Comparison of ENCODE assay signal across 23 cellular contexts in the genomic region with DNA sequence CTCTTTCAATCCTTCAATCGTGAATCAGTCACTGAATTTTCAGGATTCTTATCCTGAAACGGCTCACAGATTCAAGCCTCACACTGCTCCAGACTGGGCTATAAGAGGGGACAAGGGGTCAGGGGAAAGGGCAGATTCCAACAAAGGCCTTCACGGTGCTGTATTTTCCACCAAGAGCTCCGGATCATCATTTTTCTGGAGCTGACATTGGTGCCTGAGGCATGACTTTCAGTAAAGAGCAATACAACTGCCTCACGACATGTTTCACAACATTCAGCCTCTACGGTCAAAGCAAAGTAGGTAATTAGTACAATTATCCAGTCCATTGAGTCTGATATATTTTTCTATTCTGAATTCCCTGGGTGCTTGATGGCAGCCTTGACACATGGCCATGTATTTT.
"Had no signal": no experiment of that assay in that cellular context is flagged by ENCODE, and none has a peak within 500 bp of the region (broad histone marks: within the 10 kb centered on the region; RNA-seq: fewer than 3 reads in every experiment).

No MANE protein-coding gene starts in this region.

- H3K4me3 Mint-ChIP-seq: activated CD8-positive, alpha-beta T cell treated with anti-CD3 and anti-CD28 coated beads for 36 hours; activated naive CD4-positive, alpha-beta T cell treated with anti-CD3 and anti-CD28 coated beads, Interleukin-2, amount 10 ng/mL, durations not matched to agents 7 days and 5 days; activated naive CD8-positive, alpha-beta T cell treated with anti-CD3 and anti-CD28 coated beads for 36 hours; activated T-cell treated with anti-CD3 and anti-CD28 coated beads, Interleukin-2, amount 50 U/mL, for 72 hours; IgD-negative memory B cell; T-helper 1 cell treated with Interleukin-12 subunit alpha and Interleukin-12 subunit beta and Interleukin-4 antibody, amounts not matched to agents 30 μg/mL and 1 μg/mL, for 36 hours had no signal

- H3K27me3 ChIP-seq: brain microvascular endothelial cell, cardiac muscle cell, Peyer's patch had no signal

- DNase-seq: activated CD4-positive, alpha-beta T cell treated with anti-CD3 and anti-CD28 coated beads for 4 hours; activated CD8-positive, alpha-beta memory T cell treated with anti-CD3 and anti-CD28 coated beads, Interleukin-2, amount 50 U/mL, for 4 hours; activated CD8-positive, alpha-beta T cell treated with anti-CD3 and anti-CD28 coated beads for 36 hours; activated gamma-delta T cell treated with Interleukin-2 at 50 U/mL for 16 hours; activated naive CD4-positive, alpha-beta T cell treated with anti-CD3 and anti-CD28 coated beads, Interleukin-2, amount 10 ng/mL, durations not matched to agents 7 days and 5 days; activated naive CD8-positive, alpha-beta T cell treated with anti-CD3 and anti-CD28 coated beads for 36 hours; activated T-cell treated with anti-CD3 and anti-CD28 coated beads, Interleukin-2, amount 50 U/mL, for 72 hours; brain microvascular endothelial cell; KG1; NCI-H1048; NCI-H1694; NCI-H2029; NCI-H2107; NCI-H345; NCI-H510A treated with DMSO at 0.1 percent for 48 hours; NCI-H748 treated with DMSO at 0.1 percent for 48 hours; Peyer's patch; SHP77 had no signal

- H3K4me1 ChIP-seq: Peyer's patch had no signal

- H3K36me3 Mint-ChIP-seq: activated naive CD4-positive, alpha-beta T cell treated with anti-CD3 and anti-CD28 coated beads, Interleukin-2, amount 10 ng/mL, durations not matched to agents 7 days and 5 days; activated naive CD8-positive, alpha-beta T cell treated with anti-CD3 and anti-CD28 coated beads for 36 hours; IgD-negative memory B cell had no signal

- H3K4me3 ChIP-seq: cardiac muscle cell, Peyer's patch had no signal

- H3K9me3 ChIP-seq: Peyer's patch had no signal

- H3K9me3 Mint-ChIP-seq: activated CD8-positive, alpha-beta T cell treated with anti-CD3 and anti-CD28 coated beads for 36 hours; activated naive CD4-positive, alpha-beta T cell treated with anti-CD3 and anti-CD28 coated beads, Interleukin-2, amount 10 ng/mL, durations not matched to agents 7 days and 5 days; activated naive CD8-positive, alpha-beta T cell treated with anti-CD3 and anti-CD28 coated beads for 36 hours; activated T-cell treated with anti-CD3 and anti-CD28 coated beads, Interleukin-2, amount 50 U/mL, for 72 hours; activated T-helper 2 cell treated with anti-CD3 and anti-CD28 coated beads, Interferon-gamma antibody, Interleukin-2, Interleukin-4, amounts not matched to agents 10 μg/mL and 5 μg/mL and 100 μg/mL, durations not matched to agents 14 hours and 24 hours and 36 hours; T-helper 1 cell treated with Interleukin-12 subunit alpha and Interleukin-12 subunit beta and Interleukin-4 antibody, amounts not matched to agents 30 μg/mL and 1 μg/mL, for 36 hours had no signal

- ATAC-seq: activated CD4-positive, CD25-positive, alpha-beta regulatory T cell treated with anti-CD3 and anti-CD28 coated beads, Interleukin-2, amount 50 U/mL, for 24 hours; activated CD8-positive, alpha-beta T cell treated with anti-CD3 and anti-CD28 coated beads for 36 hours; activated T-cell treated with anti-CD3 and anti-CD28 coated beads, Interleukin-2, amount 50 U/mL, for 72 hours had no signal

- H3K4me1 Mint-ChIP-seq: activated naive CD4-positive, alpha-beta T cell treated with anti-CD3 and anti-CD28 coated beads, Interleukin-2, amount 10 ng/mL, durations not matched to agents 7 days and 5 days; activated naive CD8-positive, alpha-beta T cell treated with anti-CD3 and anti-CD28 coated beads for 36 hours; IgD-negative memory B cell had no signal

- H3K36me3 ChIP-seq: brain microvascular endothelial cell, cardiac muscle cell, Peyer's patch had no signal

- H3K27ac Mint-ChIP-seq: activated CD8-positive, alpha-beta T cell treated with anti-CD3 and anti-CD28 coated beads for 36 hours; activated naive CD4-positive, alpha-beta T cell treated with anti-CD3 and anti-CD28 coated beads, Interleukin-2, amount 10 ng/mL, durations not matched to agents 7 days and 5 days; activated naive CD8-positive, alpha-beta T cell treated with anti-CD3 and anti-CD28 coated beads for 36 hours; activated T-cell treated with anti-CD3 and anti-CD28 coated beads, Interleukin-2, amount 50 U/mL, for 72 hours; activated T-helper 2 cell treated with anti-CD3 and anti-CD28 coated beads, Interferon-gamma antibody, Interleukin-2, Interleukin-4, amounts not matched to agents 10 μg/mL and 5 μg/mL and 100 μg/mL, durations not matched to agents 14 hours and 24 hours and 36 hours; IgD-negative memory B cell; T-helper 1 cell treated with Interleukin-12 subunit alpha and Interleukin-12 subunit beta and Interleukin-4 antibody, amounts not matched to agents 30 μg/mL and 1 μg/mL, for 36 hours had no signal

- H3K27ac ChIP-seq: brain microvascular endothelial cell, cardiac muscle cell, Peyer's patch had no signal
